12 cellular contexts compared by ENCODE assay signal in genomic region chr5:119300311-119300670, GRCh38. TPM values are rescaled to one million over a fixed set of nuclear protein-coding genes. Genes with fewer than 3 reads are reported as not detected.
DNase-seq lines count a peak whose midpoint lies in the region; ATAC-seq lines count a peak whose summit lies in the region.
"Had no signal": no experiment of that assay in that cellular context is flagged by ENCODE, and none has a peak within 500 bp of the region (broad histone marks: within the 10 kb centered on the region; RNA-seq: fewer than 3 reads in every experiment).

No MANE protein-coding gene starts in this region.

- no peaks in the 10 kb centered on the region for H3K27me3 Mint-ChIP-seq in activated naive CD4-positive, alpha-beta T cell treated with anti-CD3 and anti-CD28 coated beads, Interleukin-2, amount 50 U/mL, for 24 hours
- no peaks in the 10 kb centered on the region for H3K27me3 Mint-ChIP-seq in stimulated activated naive B cell treated with anti-CD40 and anti-IgM and Interleukin-4, amounts not matched to agents 10 μg/mL and 1 μg/mL and 100 μg/mL, for 72 hours

- no peaks in the 10 kb centered on the region for H3K27me3 ChIP-seq in effector memory CD4-positive, alpha-beta T cell (replicated peaks; ENCODE audit: control insufficient read depth, insufficient read depth, low read length, poor library complexity, severe bottlenecking)
- no peaks in the 10 kb centered on the region for H3K27me3 ChIP-seq in thymus (ENCODE audit: control insufficient read depth, insufficient read depth)

- WGBS in thymus = 89% methylated on average over 3 of the region's 3 CpGs

- peaks cover 49% of the 10 kb centered on the region for H3K4me1 ChIP-seq in effector memory CD4-positive, alpha-beta T cell (ENCODE audit: control insufficient read depth, insufficient read depth, low read length, poor library complexity, severe bottlenecking)
- peaks cover 35% of the 10 kb centered on the region for H3K4me1 ChIP-seq in thymus (ENCODE audit: control insufficient read depth, insufficient read depth, low read length)

- DNase-seq in activated naive CD4-positive, alpha-beta T cell (lab: John Stamatoyannopoulos, UW) = no peak
- DNase-seq in SK-N-MC (ENCODE audit: low read depth, low spot score) (no peak), SW480 (ENCODE audit: low spot score) (no peak), NCI-H146 (lab: John Stamatoyannopoulos, UW) (no peak)
- no peak for DNase-seq in effector memory CD4-positive, alpha-beta T cell
- no peak for DNase-seq in stimulated activated naive B cell treated with anti-CD40 and anti-IgM and Interleukin-4, amounts not matched to agents 10 μg/mL and 1 μg/mL and 100 μg/mL, for 72 hours
- DNase-seq: GM23248, NCI-H1694 treated with DMSO at 0.1 percent for 48 hours, nucleus accumbens had no signal

- no peak overlapping the region for H3K4me3 ChIP-seq in SK-N-MC
- peak overlapping the region; percentile 31 for H3K4me3 ChIP-seq in effector memory CD4-positive, alpha-beta T cell (ENCODE audit: insufficient read depth, low read depth, low read length, poor library complexity, severe bottlenecking)
- no peak overlapping the region for H3K4me3 ChIP-seq in thymus (ENCODE audit: low read length)
- H3K4me3 ChIP-seq: GM23248 had no signal

- H3K36me3 Mint-ChIP-seq in activated naive CD4-positive, alpha-beta T cell treated with anti-CD3 and anti-CD28 coated beads, Interleukin-2, amount 50 U/mL, for 24 hours = peaks cover 20% of the 10 kb centered on the region
- H3K36me3 Mint-ChIP-seq in stimulated activated naive B cell treated with anti-CD40 and anti-IgM and Interleukin-4, amounts not matched to agents 10 μg/mL and 1 μg/mL and 100 μg/mL, for 72 hours = peaks cover 9 to 13% of the 10 kb centered on the region in 2 donors

- peaks cover 69% of the 10 kb centered on the region for H3K4me1 Mint-ChIP-seq in activated naive CD4-positive, alpha-beta T cell treated with anti-CD3 and anti-CD28 coated beads, Interleukin-2, amount 50 U/mL, for 24 hours
- H3K4me1 Mint-ChIP-seq in stimulated activated naive B cell treated with anti-CD40 and anti-IgM and Interleukin-4, amounts not matched to agents 10 μg/mL and 1 μg/mL and 100 μg/mL, for 72 hours = peaks cover 45 to 59% of the 10 kb centered on the region in 2 donors

- H3K9ac ChIP-seq in SK-N-MC (ENCODE audit: insufficient read length) = no peak overlapping the region
- H3K9ac ChIP-seq: GM23248 had no signal

- H3K4me3 Mint-ChIP-seq in activated naive CD4-positive, alpha-beta T cell treated with anti-CD3 and anti-CD28 coated beads, Interleukin-2, amount 50 U/mL, for 24 hours = peak overlapping the region; percentile 88
- H3K4me3 Mint-ChIP-seq in stimulated activated naive B cell treated with anti-CD40 and anti-IgM and Interleukin-4, amounts not matched to agents 10 μg/mL and 1 μg/mL and 100 μg/mL, for 72 hours = no peak overlapping the region

- H3K27ac ChIP-seq in SK-N-MC (peak overlapping the region; percentile 65; the same call in 1 of the 2 replicates), thymus (ENCODE audit: low read depth) (peak overlapping the region; percentile 71)
- peak overlapping the region; percentile 68 for H3K27ac ChIP-seq in effector memory CD4-positive, alpha-beta T cell (ENCODE audit: insufficient read depth, low read length, poor library complexity, severe bottlenecking)
- H3K27ac ChIP-seq: GM23248 had no signal

- no peaks in the 10 kb centered on the region for H3K9me3 Mint-ChIP-seq in activated naive CD4-positive, alpha-beta T cell treated with anti-CD3 and anti-CD28 coated beads, Interleukin-2, amount 50 U/mL, for 24 hours
- no peaks in the 10 kb centered on the region for H3K9me3 Mint-ChIP-seq in stimulated activated naive B cell treated with anti-CD40 and anti-IgM and Interleukin-4, amounts not matched to agents 10 μg/mL and 1 μg/mL and 100 μg/mL, for 72 hours

- H3K9me3 ChIP-seq in SK-N-MC (ENCODE audit: low read depth, low read length) (no peaks in the 10 kb centered on the region), thymus (ENCODE audit: control insufficient read depth) (no peaks in the 10 kb centered on the region)
- H3K9me3 ChIP-seq in effector memory CD4-positive, alpha-beta T cell (ENCODE audit: control insufficient read depth, low read length) = no peaks in the 10 kb centered on the region

- no peak for ATAC-seq in stimulated activated naive B cell treated with anti-CD40 and anti-IgM and Interleukin-4, amounts not matched to agents 10 μg/mL and 1 μg/mL and 100 μg/mL, for 72 hours (replicated peaks)
- ATAC-seq: right cardiac atrium had no signal

- H3K27ac Mint-ChIP-seq in activated naive CD4-positive, alpha-beta T cell treated with anti-CD3 and anti-CD28 coated beads, Interleukin-2, amount 50 U/mL, for 24 hours = peak overlapping the region; percentile 97
- no peak overlapping the region for H3K27ac Mint-ChIP-seq in stimulated activated naive B cell treated with anti-CD40 and anti-IgM and Interleukin-4, amounts not matched to agents 10 μg/mL and 1 μg/mL and 100 μg/mL, for 72 hours

- no peaks in the 10 kb centered on the region for H3K36me3 ChIP-seq in SK-N-MC (ENCODE audit: insufficient read depth, low read length)
- no peaks in the 10 kb centered on the region for H3K36me3 ChIP-seq in effector memory CD4-positive, alpha-beta T cell (ENCODE audit: control insufficient read depth, insufficient read depth, low read length)
- no peaks in the 10 kb centered on the region for H3K36me3 ChIP-seq in thymus (ENCODE audit: control insufficient read depth, insufficient read depth)

RNA-seq across cellular contexts. Expression of gene TNFAIP8, which starts 55.5 kb away (rescaled TPM):
- polyA plus RNA-seq in thymus = 94.1 TPM
